Comparison of ENCODE assay signal across 13 cellular contexts in genomic region chr22:24685804-24686203, GRCh38.
A peak's percentile ranks its signal among the peaks of the same experiment; 100 is the strongest.
DNase-seq lines count a peak whose midpoint lies in the region; ATAC-seq and TF ChIP-seq lines count a peak whose summit lies in the region.
"Had no signal": no experiment of that assay in that cellular context is flagged by ENCODE, and none has a peak within 500 bp of the region (broad histone marks: within the 10 kb centered on the region; RNA-seq: fewer than 3 reads in every experiment).

No MANE protein-coding gene starts in this region.

- no peak overlapping the region for H3K9ac ChIP-seq in SK-N-SH
- H3K9ac ChIP-seq in fibroblast of lung (ENCODE audit: insufficient read depth, low read length) = peak overlapping the region; percentile 66

- 0 out of 2 replicates have a peak, but pooled peaks cover 5% of the 10 kb centered on the region for H3K27me3 ChIP-seq in SK-N-SH (ENCODE audit: insufficient read depth)
- no peaks in the 10 kb centered on the region for H3K27me3 ChIP-seq in fibroblast of lung (ENCODE audit: control insufficient read depth, insufficient read depth, low read length)
- H3K27me3 ChIP-seq in tibial artery = peaks cover 0 to 17% of the 10 kb centered on the region in 2 donors

- DNase-seq in SK-N-SH (peak; percentile 65), fibroblast of lung (ENCODE audit: low read depth in 2 of 2) (peak; percentile 4 to 27), medulla oblongata (ENCODE audit: extremely low spot score) (peak; percentile 7), tibial artery (no peak), HPDE6-E6E7 (ENCODE audit: extremely low spot score) (no peak)
- DNase-seq in activated naive CD4-positive, alpha-beta T cell treated with anti-CD3 and anti-CD28 coated beads, Interleukin-2, amount 50 U/mL, for 72 hours (ENCODE audit: low spot score in 2 of 2) = no peak
- DNase-seq: activated naive CD4-positive, alpha-beta T cell treated with anti-CD3 and anti-CD28 coated beads, Interleukin-2, amount 10 ng/mL, durations not matched to agents 7 days and 5 days; CD4-positive, alpha-beta T cell; cerebellar nuclear complex had no signal

- H3K4me2 ChIP-seq in SK-N-SH (no peak overlapping the region), fibroblast of lung (ENCODE audit: extremely low read depth, insufficient read depth, low read length) (peak overlapping the region; percentile 88)

- TF ChIP-seq EP300 in SK-N-SH (IDR thresholded peaks at IDR 0.05; ENCODE audit: borderline replicate concordance in 1 of 2, low read depth in 1 of 2, low read length in 1 of 2) = no peak

- H3K27ac ChIP-seq in SK-N-SH (ENCODE audit: low read depth in 2 of 2, low read length in 1 of 2) (no peak overlapping the region), fibroblast of lung (ENCODE audit: insufficient read depth, low read length) (no peak overlapping the region), tibial artery (peak overlapping the region in 1 of 2 donors; percentile 35)
- H3K27ac ChIP-seq: 22Rv1 had no signal

- H2AFZ ChIP-seq in SK-N-SH (ENCODE audit: low read depth) (no peak overlapping the region), fibroblast of lung (ENCODE audit: low read length) (peak overlapping the region; percentile 76)

- POLR2A ChIA-PET in SK-N-SH (lab: Yijun Ruan, JAX) = no interaction called here

- no peaks in the 10 kb centered on the region for H3K9me3 Mint-ChIP-seq in activated naive CD4-positive, alpha-beta T cell treated with anti-CD3 and anti-CD28 coated beads, Interleukin-2, amount 50 U/mL, for 72 hours
- H3K9me3 Mint-ChIP-seq: activated naive CD4-positive, alpha-beta T cell treated with anti-CD3 and anti-CD28 coated beads, Interleukin-2, amount 10 ng/mL, durations not matched to agents 7 days and 5 days; CD4-positive, alpha-beta T cell had no signal

- H4K20me1 ChIP-seq in SK-N-SH (ENCODE audit: insufficient read depth) (no peaks in the 10 kb centered on the region), fibroblast of lung (ENCODE audit: control insufficient read depth, extremely low read depth, insufficient read depth, low read length) (no peaks in the 10 kb centered on the region)

- H3K9me3 ChIP-seq in SK-N-SH (no peaks in the 10 kb centered on the region), fibroblast of lung (ENCODE audit: control insufficient read depth, insufficient read depth, low read depth, low read length) (no peaks in the 10 kb centered on the region), tibial artery (no peaks in the 10 kb centered on the region)
- H3K9me3 ChIP-seq: HAP-1 had no signal

- no peaks in the 10 kb centered on the region for H3K36me3 Mint-ChIP-seq in activated naive CD4-positive, alpha-beta T cell treated with anti-CD3 and anti-CD28 coated beads, Interleukin-2, amount 50 U/mL, for 72 hours
- H3K36me3 Mint-ChIP-seq: activated naive CD4-positive, alpha-beta T cell treated with anti-CD3 and anti-CD28 coated beads, Interleukin-2, amount 10 ng/mL, durations not matched to agents 7 days and 5 days had no signal

- ATAC-seq in SK-N-SH treated with all-trans-retinoic acid at 6 μM for 48 hours = no peak
- ATAC-seq in activated naive CD4-positive, alpha-beta T cell treated with anti-CD3 and anti-CD28 coated beads, Interleukin-2, amount 50 U/mL, for 72 hours = no peak
- ATAC-seq in HG03135 (IDR thresholded peaks at IDR 0.05; ENCODE audit: unreplicated experiment) = no peak

- WGBS in SK-N-SH (ENCODE audit: low lambda C conversion rate) = 52% methylated on average over 25 of the region's 35 CpGs

- TF ChIP-seq RAD21 in SK-N-SH (IDR thresholded peaks at IDR 0.05; ENCODE audit: low read length) = no peak

- H3K27ac Mint-ChIP-seq in activated naive CD4-positive, alpha-beta T cell treated with anti-CD3 and anti-CD28 coated beads, Interleukin-2, amount 50 U/mL, for 72 hours = no peak overlapping the region
- H3K27ac Mint-ChIP-seq: activated naive CD4-positive, alpha-beta T cell treated with anti-CD3 and anti-CD28 coated beads, Interleukin-2, amount 10 ng/mL, durations not matched to agents 7 days and 5 days; CD4-positive, alpha-beta T cell had no signal

- TF ChIP-seq CTCF in SK-N-SH (IDR thresholded peaks at IDR 0.05) = no peak
- no peak for TF ChIP-seq CTCF in fibroblast of lung (conservative IDR thresholded peaks at IDR 0.05 in 1 of 2, IDR thresholded peaks at IDR 0.05 in 1 of 2; ENCODE audit: low read depth in 1 of 2, low read length in 2 of 2)
- no peak for TF ChIP-seq CTCF in tibial artery (IDR thresholded peaks at IDR 0.05)

- H3F3A ChIP-seq in SK-N-SH (replicated peaks; ENCODE audit: insufficient read depth) = no peaks in the 10 kb centered on the region

- H3K79me2 ChIP-seq in SK-N-SH (ENCODE audit: insufficient read depth) = no peaks in the 10 kb centered on the region
- no peaks in the 10 kb centered on the region for H3K79me2 ChIP-seq in fibroblast of lung (ENCODE audit: control insufficient read depth, insufficient read depth, low read length)

- CTCF ChIA-PET in SK-N-SH (lab: Yijun Ruan, JAX) = interaction anchor here (1.4 kb wide), 1 partner anchor 73 kb away, joined by 3 read pairs; no protein-coding TSS in a partner anchor

- intact Hi-C loops in tibial artery (cut with DNase I; ENCODE audit: low total_unique reads) = no loop called here

- no peak overlapping the region for H3K4me3 ChIP-seq in SK-N-SH (ENCODE audit: low read depth in 2 of 2, low read length in 1 of 2)
- peak overlapping the region; percentile 23 to 35 (median 28) for H3K4me3 ChIP-seq in fibroblast of lung (replicated peaks in 1 of 4; ENCODE audit: control extremely low read depth in 1 of 4, insufficient read depth in 1 of 4, low read depth in 3 of 4, low read length in 4 of 4)
- peak overlapping the region; percentile 6 to 21 for H3K4me3 ChIP-seq in tibial artery
- H3K4me3 ChIP-seq: HAP-1 had no signal

- H3K9me2 ChIP-seq in SK-N-SH = no peaks in the 10 kb centered on the region

- H3K4me1 ChIP-seq in SK-N-SH (ENCODE audit: control insufficient read depth in 1 of 2, insufficient read depth in 2 of 2, low read depth in 1 of 2, low read length in 1 of 2) = no peaks in the 10 kb centered on the region
- H3K4me1 ChIP-seq in fibroblast of lung (ENCODE audit: control insufficient read depth, extremely low read depth, insufficient read depth, low read length) = no peaks in the 10 kb centered on the region
- H3K4me1 ChIP-seq in tibial artery = peaks cover 0 to 19% (median 4%) of the 10 kb centered on the region in 4 donors
- H3K4me1 ChIP-seq: HAP-1 had no signal

- H3K36me3 ChIP-seq in SK-N-SH (replicated peaks in 1 of 2; ENCODE audit: control insufficient read depth in 1 of 2, insufficient read depth in 2 of 2, low read length in 1 of 2) = no peaks in the 10 kb centered on the region
- H3K36me3 ChIP-seq in fibroblast of lung (ENCODE audit: control insufficient read depth, insufficient read depth, low read length) = no peaks in the 10 kb centered on the region
- no peaks in the 10 kb centered on the region for H3K36me3 ChIP-seq in tibial artery
- H3K36me3 ChIP-seq: HAP-1 had no signal

TF ChIP-seq in SK-N-SH, 30 proteins besides CTCF, POLR2A, EP300 and RAD21 (continues in another document):
- no peak for TF ChIP-seq TAF1 (IDR thresholded peaks at IDR 0.05; ENCODE audit: borderline replicate concordance, low read depth, low read length)
- TF ChIP-seq TEAD4 (IDR thresholded peaks at IDR 0.05; ENCODE audit: borderline replicate concordance, insufficient read depth) = no peak
- TF ChIP-seq NRF1 (IDR thresholded peaks at IDR 0.05; ENCODE audit: low read depth, low read length) = no peak
- TF ChIP-seq GATA2 (CRISPR knock-in tag; IDR thresholded peaks at IDR 0.05) = no peak
- TF ChIP-seq, protein P1, sequence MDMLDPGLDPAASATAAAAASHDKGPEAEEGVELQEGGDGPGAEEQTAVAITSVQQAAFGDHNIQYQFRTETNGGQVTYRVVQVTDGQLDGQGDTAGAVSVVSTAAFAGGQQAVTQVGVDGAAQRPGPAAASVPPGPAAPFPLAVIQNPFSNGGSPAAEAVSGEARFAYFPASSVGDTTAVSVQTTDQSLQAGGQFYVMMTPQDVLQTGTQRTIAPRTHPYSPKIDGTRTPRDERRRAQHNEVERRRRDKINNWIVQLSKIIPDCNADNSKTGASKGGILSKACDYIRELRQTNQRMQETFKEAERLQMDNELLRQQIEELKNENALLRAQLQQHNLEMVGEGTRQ (IDR thresholded peaks at IDR 0.05; ENCODE audit: borderline replicate concordance, low read depth, low read length) = no peak
- TF ChIP-seq ELF1 (IDR thresholded peaks at IDR 0.05) = no peak
- TF ChIP-seq NFIC (IDR thresholded peaks at IDR 0.05; ENCODE audit: borderline replicate concordance) = no peak
- TF ChIP-seq MXI1 (IDR thresholded peaks at IDR 0.05; ENCODE audit: low read depth, low read length) = no peak

TF ChIP-seq in SK-N-SH treated with all-trans-retinoic acid at 6 μM for 48 hours, 23 proteins besides CTCF, POLR2A, EP300 and RAD21 (continues in another document):
- no peak for TF ChIP-seq POU6F1 (CRISPR knock-in tag; IDR thresholded peaks at IDR 0.05; ENCODE audit: borderline replicate concordance, low read depth)
- no peak for TF ChIP-seq ZNF565 (CRISPR knock-in tag; conservative IDR thresholded peaks at IDR 0.05; ENCODE audit: low read depth)
- TF ChIP-seq ARNTL (CRISPR knock-in tag; IDR thresholded peaks at IDR 0.05; ENCODE audit: borderline replicate concordance, low read depth) = no peak
- no peak for TF ChIP-seq BACH2 (CRISPR knock-in tag; IDR thresholded peaks at IDR 0.05; ENCODE audit: borderline replicate concordance)
- TF ChIP-seq CSDC2 (CRISPR knock-in tag; IDR thresholded peaks at IDR 0.05) = no peak
- no peak for TF ChIP-seq TOX (CRISPR knock-in tag; IDR thresholded peaks at IDR 0.05; ENCODE audit: borderline replicate concordance)
- TF ChIP-seq ZFP3 (CRISPR knock-in tag; IDR thresholded peaks at IDR 0.05) = no peak

Comparison
In these comparisons a context has a peak if more than half of its experiments do, and no peak if none do; other contexts are left out.
1. DNase-seq: peak in SK-N-SH (single experiment), fibroblast of lung (2 of 2) and medulla oblongata (single experiment); none in tibial artery (0 of 2), activated naive CD4-positive, alpha-beta T cell treated with anti-CD3 and anti-CD28 coated beads, Interleukin-2, amount 50 U/mL, for 72 hours (0 of 2) and HPDE6-E6E7 (single experiment).
2. H3K4me3 ChIP-seq: peak in fibroblast of lung (4 of 4) and tibial artery (2 of 2); none in SK-N-SH (0 of 2).